In the genomic region with DNA sequence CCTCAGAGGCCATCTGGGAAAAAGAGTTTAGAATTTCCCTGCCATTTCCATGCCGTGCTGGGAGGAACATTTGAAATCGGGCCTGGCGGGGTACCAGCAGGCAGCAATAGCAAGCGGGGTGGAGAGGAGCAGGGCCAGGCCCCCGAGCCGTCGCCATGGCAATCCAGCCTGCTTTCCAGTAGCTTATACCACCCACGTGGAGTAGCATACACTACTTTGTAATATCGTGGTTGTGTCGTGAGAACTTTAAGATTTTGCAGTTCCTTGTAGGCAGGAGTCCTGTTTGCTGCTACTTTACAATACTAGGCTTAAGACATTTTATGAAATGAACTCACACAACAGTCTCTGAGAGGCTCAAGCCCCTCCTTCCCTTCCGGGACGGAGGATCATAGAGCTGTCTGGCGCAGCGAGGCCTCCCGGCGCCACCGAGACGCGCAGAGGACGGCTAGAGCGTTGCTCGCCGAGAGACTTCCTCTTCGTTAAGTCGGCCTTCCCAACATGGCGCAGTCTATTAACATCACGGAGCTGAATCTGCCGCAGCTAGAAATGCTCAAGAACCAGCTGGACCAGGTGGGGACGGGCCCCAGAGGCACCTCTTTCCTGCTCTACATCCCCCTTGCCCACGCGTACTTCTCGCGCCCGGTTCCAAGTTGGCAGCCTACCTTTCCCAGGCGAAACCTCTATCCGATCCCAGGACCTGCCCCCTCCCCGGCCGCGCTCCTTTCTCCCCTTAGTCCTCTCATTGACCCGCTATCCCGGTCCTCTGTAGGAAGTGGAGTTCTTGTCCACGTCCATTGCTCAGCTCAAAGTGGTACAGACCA, we compare ENCODE assay signal across 8 cellular contexts. TPM values are rescaled to one million over a fixed set of nuclear protein-coding genes. Genes with fewer than 3 reads are reported as not detected.
DNase-seq lines count a peak whose midpoint lies in the region; ATAC-seq and TF ChIP-seq lines count a peak whose summit lies in the region.

A gene (plus strand): TSS at position 473 of the 821 bp plus-strand sequence. CDS start 26 bp downstream, at position 499.

- H2BK20ac ChIP-seq in IMR-90 (ENCODE audit: low read depth, low read length): peak within 1 kb of the TSS; percentile 82; the same call in 1 of the 2 replicates

- H3K27me3 ChIP-seq in IMR-90 (ENCODE audit: control insufficient read depth, insufficient read depth, low read length) (no peaks in the 10 kb centered on the region), PC-3 (ENCODE audit: low read length) (no peaks in the 10 kb centered on the region), mucosa of rectum (ENCODE audit: control insufficient read depth in 2 of 2, insufficient read depth in 2 of 2, low read length in 2 of 2) (no peaks in the 10 kb centered on the region)

- no peaks in the 10 kb centered on the region for H3K9me3 ChIP-seq in IMR-90 (ENCODE audit: control insufficient read depth, insufficient read depth, low read length)
- H3K9me3 ChIP-seq in PC-3 (ENCODE audit: low read length): no peaks in the 10 kb centered on the region
- no peaks in the 10 kb centered on the region for H3K9me3 ChIP-seq in mucosa of rectum (ENCODE audit: control insufficient read depth in 2 of 2, low read length in 2 of 2)

- peak within 1 kb of the TSS; percentile 94 for H2AK9ac ChIP-seq in IMR-90 (replicated peaks; ENCODE audit: low read depth, low read length, poor library complexity)

- H4K20me1 ChIP-seq in IMR-90 (ENCODE audit: insufficient read depth, low read length): peaks cover 5% of the 10 kb centered on the region; the same call in 1 of the 2 replicates
- H4K20me1 ChIP-seq in PC-3 (ENCODE audit: low read length): no peaks in the 10 kb centered on the region

- H3K9me1 ChIP-seq in IMR-90 (ENCODE audit: insufficient read depth, low read length): peaks cover 4% of the 10 kb centered on the region; the same call in 1 of the 2 replicates

- H3K4me2 ChIP-seq in IMR-90 (ENCODE audit: low read depth, low read length) (peak within 1 kb of the TSS; percentile 98), PC-3 (ENCODE audit: low read length) (peak within 1 kb of the TSS; percentile 90)

- dilution Hi-C loops in IMR-90 (cut with HindIII; ENCODE audit: low sequenced_read_pairs, unreplicated experiment): no loop called here

- peak within 1 kb of the TSS; percentile 98 for H2AK5ac ChIP-seq in IMR-90 (ENCODE audit: low read depth, low read length)

- H3K4me3 ChIP-seq in IMR-90 (ENCODE audit: insufficient read depth, low read depth, low read length): peak within 1 kb of the TSS; percentile 92
- peak within 1 kb of the TSS; percentile 96 for H3K4me3 ChIP-seq in PC-3 (ENCODE audit: low read length)
- peak within 1 kb of the TSS; percentile 98 to 100 for H3K4me3 ChIP-seq in mucosa of rectum (ENCODE audit: low read length in 2 of 2)

- ATAC-seq in GM21528 (IDR thresholded peaks at IDR 0.05; ENCODE audit: low FRiP score, unreplicated experiment) (peak; percentile 79), IMR-90 (ENCODE audit: low read depth) (peak; percentile 83), PC-3 (peak; percentile 81)

- in situ Hi-C loops in IMR-90 (cut with MboI; ENCODE audit: low sequenced_read_pairs): no loop called here

- peak within 1 kb of the TSS; percentile 97 for H2BK5ac ChIP-seq in IMR-90 (ENCODE audit: low read depth, low read length, poor library complexity, severe bottlenecking)

- H3K4ac ChIP-seq in IMR-90 (ENCODE audit: low read depth, low read length): peak within 1 kb of the TSS; percentile 96

- TF ChIP-seq POLR2A in IMR-90 (IDR thresholded peaks at IDR 0.05; ENCODE audit: low read depth, low read length) (peak; percentile 92), erythroblast (IDR thresholded peaks at IDR 0.05; ENCODE audit: low read length) (peak; percentile 88)

- H4K5ac ChIP-seq in IMR-90 (ENCODE audit: low read depth, low read length): peak within 1 kb of the TSS; percentile 97

- H3K9ac ChIP-seq in IMR-90 (ENCODE audit: low read depth, low read length) (peak within 1 kb of the TSS; percentile 99), PC-3 (ENCODE audit: low read length) (peak within 1 kb of the TSS; percentile 94), mucosa of rectum (ENCODE audit: low read depth in 1 of 2, low read length in 2 of 2) (peak within 1 kb of the TSS; percentile 99)

- no peak for TF ChIP-seq RAD21 in IMR-90 (IDR thresholded peaks at IDR 0.05; ENCODE audit: low read length)

- peak within 1 kb of the TSS; percentile 98 for H4K91ac ChIP-seq in IMR-90 (ENCODE audit: insufficient read depth, low read depth, low read length)

- peak within 1 kb of the TSS; percentile 98 for H3K56ac ChIP-seq in IMR-90 (ENCODE audit: extremely low read depth, insufficient read depth, low read length)

- peak within 1 kb of the TSS; percentile 94 for H2BK120ac ChIP-seq in IMR-90 (ENCODE audit: low read depth, low read length)

- TF ChIP-seq CTCF in IMR-90 (conservative IDR thresholded peaks at IDR 0.05; ENCODE audit: low read depth, low read length) (no peak), PC-3 (conservative IDR thresholded peaks at IDR 0.05; ENCODE audit: low read depth, low read length) (no peak)

- peaks cover 9% of the 10 kb centered on the region for H3F3A ChIP-seq in PC-3 (ENCODE audit: low read length, unreplicated experiment)

- H3K4me1 ChIP-seq in IMR-90 (ENCODE audit: control insufficient read depth, insufficient read depth, low read length) (peaks cover 20% of the 10 kb centered on the region), PC-3 (ENCODE audit: insufficient read depth, low read length) (peaks cover 44% of the 10 kb centered on the region), mucosa of rectum (ENCODE audit: control insufficient read depth in 2 of 2, insufficient read depth in 2 of 2, low read length in 2 of 2) (peaks cover 16 to 31% of the 10 kb centered on the region in 2 donors)

- peak within 1 kb of the TSS; percentile 95 for H2BK15ac ChIP-seq in IMR-90 (ENCODE audit: low read depth, low read length)

- BruUV-seq in IMR-90 (replicated peaks; lab: Mats Ljungman, UMichigan) (no TSS peak), PC-3 (replicated peaks; lab: Mats Ljungman, UMichigan) (TSS peak; percentile 40)

- POLR2A ChIA-PET in IMR-90 (lab: Charles Lee; ENCODE audit: unreplicated experiment) (interaction anchor here (0.6 to 1.5 kb wide), 2 partner anchors 26 to 73 kb away, joined by 4 to 5 read pairs; a partner anchor contains a TSS), PC-3 (lab: Charles Lee; ENCODE audit: unreplicated experiment) (interaction anchor here (0.7 to 1.3 kb wide), 2 partner anchors 26 to 237 kb away, joined by 3 to 14 read pairs; a partner anchor contains a TSS)

- peak within 1 kb of the TSS; percentile 95 for H2AFZ ChIP-seq in IMR-90 (replicated peaks; ENCODE audit: low read length, poor library complexity)
- H2AFZ ChIP-seq in PC-3 (ENCODE audit: low read length): peak within 1 kb of the TSS; percentile 89

- DNase-seq in DMS 273 (lab: John Stamatoyannopoulos, UW; ENCODE audit: unreplicated experiment) (peak; percentile 90), IMR-90 (peak; percentile 92), PC-3 (peak; percentile 88), activated T-cell treated with anti-CD3 and anti-CD28 coated beads for 48 hours (ENCODE audit: low read depth) (peak; percentile 83), erythroblast (lab: John Stamatoyannopoulos, UW) (peak; percentile 91 to 92)
- peak; percentile 87 for DNase-seq in stimulated activated CD8-positive, alpha-beta memory T cell treated with anti-CD3 and anti-CD28 coated beads, Interleukin-4, amount 100 ng/mL, for 48 hours

- no peaks in the 10 kb centered on the region for H3K9me2 ChIP-seq in PC-3 (replicated peaks; ENCODE audit: low read length)

- 2% methylated on average over 16 of the region's 42 CpGs; no CpG with 5 or more reads in 1 of the 2 experiments for WGBS in IMR-90 (ENCODE audit: extremely low coverage in 2 of 2, insufficient read length in 1 of 2), 2 experiments

- H3K36me3 ChIP-seq in IMR-90 (ENCODE audit: control insufficient read depth, insufficient read depth, low read length) (peaks cover 3% of the 10 kb centered on the region), PC-3 (ENCODE audit: low read depth, low read length) (peaks cover 25% of the 10 kb centered on the region), mucosa of rectum (ENCODE audit: control insufficient read depth in 2 of 2, insufficient read depth in 2 of 2, low read length in 2 of 2) (peaks cover 5 to 10% of the 10 kb centered on the region in 2 donors)

- peak within 1 kb of the TSS; percentile 84 to 100 for H4K8ac ChIP-seq in IMR-90 (ENCODE audit: low read depth in 2 of 2, low read length in 2 of 2)

- H3K79me2 ChIP-seq in PC-3 (ENCODE audit: low read length): peaks cover 34% of the 10 kb centered on the region

- peak within 1 kb of the TSS; percentile 95 for H3K27ac ChIP-seq in IMR-90 (ENCODE audit: insufficient read depth, low read length)
- H3K27ac ChIP-seq in PC-3 (ENCODE audit: low read length): peak within 1 kb of the TSS; percentile 98
- peak within 1 kb of the TSS; percentile 77 to 82 for H3K27ac ChIP-seq in mucosa of rectum (ENCODE audit: low read depth in 2 of 2, low read length in 2 of 2)

- H3K23ac ChIP-seq in IMR-90 (ENCODE audit: low read depth, low read length): peak within 1 kb of the TSS; percentile 92

- peak within 1 kb of the TSS; percentile 93 for H3K18ac ChIP-seq in IMR-90 (ENCODE audit: low read depth, low read length)

- H3K79me1 ChIP-seq in IMR-90 (ENCODE audit: low read depth in 1 of 2, low read length in 2 of 2): peaks cover 9 to 44% of the 10 kb centered on the region in 2 experiments; a peak in 3 of 4 replicates

- CTCF ChIA-PET in IMR-90 (lab: Yijun Ruan, JAX): interaction anchor here (0.6 to 1.1 kb wide), 3 partner anchors 57 to 140 kb away, joined by 3 to 6 read pairs (median 4); no protein-coding TSS in a partner anchor
- CTCF ChIA-PET in PC-3 (lab: Charles Lee): interaction anchor here (0.6 to 1.0 kb wide), 3 partner anchors 26 to 129 kb away, joined by 3 to 6 read pairs (median 4); a partner anchor contains a TSS

- H3K14ac ChIP-seq in IMR-90 (replicated peaks; ENCODE audit: low read depth, low read length): peak within 1 kb of the TSS; percentile 97

- intact Hi-C loops in IMR-90 (cut with micrococcal nuclease): loop anchor here (5.0 kb wide), 2 partner anchors 138 to 243 kb away; a partner anchor contains a TSS
- intact Hi-C loops in PC-3 (cut with micrococcal nuclease): loop anchor here (1.0 to 2.0 kb wide), 2 partner anchors 26 to 74 kb away; a partner anchor contains a TSS

TF ChIP-seq in IMR-90, 13 proteins besides CTCF, POLR2A, EP300 and RAD21 (continues in another document):
- TF ChIP-seq MAZ (IDR thresholded peaks at IDR 0.05; ENCODE audit: borderline replicate concordance, low read depth, low read length) (peak; percentile 34; the same call in 1 of the 2 replicates), CHD1 (IDR thresholded peaks at IDR 0.05; ENCODE audit: low read depth, low read length) (0 out of 2 replicates have a peak, but pooled peaks have one; percentile 3), FOS (IDR thresholded peaks at IDR 0.05; ENCODE audit: low read depth, low read length) (no peak)

RNA-seq across cellular contexts. Expression of the gene that starts here (rescaled TPM):
- 764 and 1,011 TPM in 2 replicates for total RNA-seq in IMR-90 (2012; rRNA removed)
- 1,210 and 1,338 TPM in 2 replicates for polyA plus RNA-seq in IMR-90 (2012; rRNA removed)
- polyA plus RNA-seq in IMR-90 (2012; cell fraction: cytosol; rRNA removed): 519 and 1,135 TPM in 2 replicates
- 360 and 1,957 TPM in 2 replicates for polyA plus RNA-seq in IMR-90 (2012; cell fraction: nucleus; rRNA removed; ENCODE audit: low replicate concordance)
- 476 and 519 TPM in 2 replicates for total RNA-seq in PC-3 (2014; rRNA removed)

Comparison
In these comparisons a context has a peak if more than half of its experiments do, and no peak if none do; other contexts are left out.
1. Peak in every context shown above with its lines: DNase-seq, ATAC-seq, H3K4me3 ChIP-seq and H3K27ac ChIP-seq.